10 cellular contexts compared by ENCODE assay signal in genomic region chr12:100661300-100661951, GRCh38.
A peak's percentile ranks its signal among the peaks of the same experiment; 100 is the strongest.
DNase-seq lines count a peak whose midpoint lies in the region; ATAC-seq and TF ChIP-seq lines count a peak whose summit lies in the region.
"Had no signal": no experiment of that assay in that cellular context is flagged by ENCODE, and none has a peak within 500 bp of the region (broad histone marks: within the 10 kb centered on the region; RNA-seq: fewer than 3 reads in every experiment).

No MANE protein-coding gene starts in this region.

- peaks cover 5% of the 10 kb centered on the region for H3K27me3 Mint-ChIP-seq in activated CD4-positive, alpha-beta T cell treated with anti-CD3 and anti-CD28 coated beads, Interleukin-2, amount 10 ng/mL, durations not matched to agents 24 days and 14 days
- H3K27me3 Mint-ChIP-seq in activated naive CD4-positive, alpha-beta T cell treated with anti-CD3 and anti-CD28 coated beads, Interleukin-2, amount 10 ng/mL, durations not matched to agents 7 days and 5 days, result no peaks in the 10 kb centered on the region

- intact Hi-C loops in activated CD4-positive, alpha-beta T cell treated with anti-CD3 and anti-CD28 coated beads, Interleukin-2, amount 10 ng/mL, durations not matched to agents 24 days and 14 days (cut with micrococcal nuclease), result no loop called here

- no peaks in the 10 kb centered on the region for H3K4me1 Mint-ChIP-seq in activated CD4-positive, alpha-beta T cell treated with anti-CD3 and anti-CD28 coated beads, Interleukin-2, amount 10 ng/mL, durations not matched to agents 24 days and 14 days
- no peaks in the 10 kb centered on the region for H3K4me1 Mint-ChIP-seq in stimulated activated effector memory CD8-positive, alpha-beta T cell treated with anti-CD3 and anti-CD28 coated beads, Interleukin-12 subunit alpha, Interleukin-12 subunit beta, amount 100 ng/mL, for 72 hours
- H3K4me1 Mint-ChIP-seq in activated naive CD4-positive, alpha-beta T cell treated with anti-CD3 and anti-CD28 coated beads, Interleukin-2, amount 10 ng/mL, durations not matched to agents 7 days and 5 days, result no peaks in the 10 kb centered on the region

- H3K4me3 ChIP-seq in cardiac fibroblast (replicated peaks in 1 of 2; ENCODE audit: low read depth in 2 of 2, low read length in 2 of 2), result no peak overlapping the region

- H3K36me3 Mint-ChIP-seq in activated CD4-positive, alpha-beta T cell treated with anti-CD3 and anti-CD28 coated beads, Interleukin-2, amount 10 ng/mL, durations not matched to agents 24 days and 14 days (ENCODE audit: low read depth), result no peaks in the 10 kb centered on the region
- no peaks in the 10 kb centered on the region for H3K36me3 Mint-ChIP-seq in stimulated activated effector memory CD8-positive, alpha-beta T cell treated with anti-CD3 and anti-CD28 coated beads, Interleukin-12 subunit alpha, Interleukin-12 subunit beta, amount 100 ng/mL, for 72 hours
- H3K36me3 Mint-ChIP-seq in activated naive CD4-positive, alpha-beta T cell treated with anti-CD3 and anti-CD28 coated beads, Interleukin-2, amount 10 ng/mL, durations not matched to agents 7 days and 5 days, result no peaks in the 10 kb centered on the region

- TF ChIP-seq CTCF in cardiac fibroblast (IDR thresholded peaks at IDR 0.05; ENCODE audit: low read depth, low read length), result no peak

- DNase-seq in activated CD4-positive, alpha-beta T cell treated with anti-CD3 and anti-CD28 coated beads, Interleukin-2, amount 10 ng/mL, durations not matched to agents 24 days and 14 days, result peak; percentile 31
- DNase-seq in activated CD4-positive, alpha-beta T cell treated with anti-CD3 and anti-CD28 coated beads, Interleukin-2, amount 50 U/mL, for 1 hour, result no peak
- DNase-seq in cardiac fibroblast (ENCODE audit: low read depth in 2 of 2), result peak; percentile 11 to 62
- no peak for DNase-seq in stimulated activated effector memory CD8-positive, alpha-beta T cell treated with anti-CD3 and anti-CD28 coated beads, Interleukin-12 subunit alpha, Interleukin-12 subunit beta, amount 100 ng/mL, for 72 hours (ENCODE audit: low spot score in 2 of 2)
- no peak for DNase-seq in activated CD4-positive, alpha-beta T cell treated with anti-CD3 and anti-CD28 coated beads, Interleukin-2, amount 50 U/mL, for 48 hours
- DNase-seq in 8988T, result no peak
- no peak for DNase-seq in activated naive CD4-positive, alpha-beta T cell treated with anti-CD3 and anti-CD28 coated beads, Interleukin-2, amount 10 ng/mL, durations not matched to agents 7 days and 5 days
- DNase-seq: anterior cingulate cortex, NCI-H446 had no signal

- H3K4me3 Mint-ChIP-seq in activated CD4-positive, alpha-beta T cell treated with anti-CD3 and anti-CD28 coated beads, Interleukin-2, amount 10 ng/mL, durations not matched to agents 24 days and 14 days, result no peak overlapping the region
- no peak overlapping the region for H3K4me3 Mint-ChIP-seq in stimulated activated effector memory CD8-positive, alpha-beta T cell treated with anti-CD3 and anti-CD28 coated beads, Interleukin-12 subunit alpha, Interleukin-12 subunit beta, amount 100 ng/mL, for 72 hours
- H3K4me3 Mint-ChIP-seq in activated naive CD4-positive, alpha-beta T cell treated with anti-CD3 and anti-CD28 coated beads, Interleukin-2, amount 10 ng/mL, durations not matched to agents 7 days and 5 days, result no peak overlapping the region

- H3K9me3 Mint-ChIP-seq in activated CD4-positive, alpha-beta T cell treated with anti-CD3 and anti-CD28 coated beads, Interleukin-2, amount 10 ng/mL, durations not matched to agents 24 days and 14 days, result no peaks in the 10 kb centered on the region
- peaks cover 8% of the 10 kb centered on the region for H3K9me3 Mint-ChIP-seq in stimulated activated effector memory CD8-positive, alpha-beta T cell treated with anti-CD3 and anti-CD28 coated beads, Interleukin-12 subunit alpha, Interleukin-12 subunit beta, amount 100 ng/mL, for 72 hours
- H3K9me3 Mint-ChIP-seq in activated naive CD4-positive, alpha-beta T cell treated with anti-CD3 and anti-CD28 coated beads, Interleukin-2, amount 10 ng/mL, durations not matched to agents 7 days and 5 days, result no peaks in the 10 kb centered on the region

- peak; percentile 78 for ATAC-seq in HG03378 (IDR thresholded peaks at IDR 0.05; ENCODE audit: unreplicated experiment)
- peak; percentile 28 for ATAC-seq in stimulated activated effector memory CD8-positive, alpha-beta T cell treated with anti-CD3 and anti-CD28 coated beads, Interleukin-12 subunit alpha, Interleukin-12 subunit beta, amount 100 ng/mL, for 72 hours

- no peak overlapping the region for H3K27ac Mint-ChIP-seq in activated CD4-positive, alpha-beta T cell treated with anti-CD3 and anti-CD28 coated beads, Interleukin-2, amount 10 ng/mL, durations not matched to agents 24 days and 14 days
- no peak overlapping the region for H3K27ac Mint-ChIP-seq in stimulated activated effector memory CD8-positive, alpha-beta T cell treated with anti-CD3 and anti-CD28 coated beads, Interleukin-12 subunit alpha, Interleukin-12 subunit beta, amount 100 ng/mL, for 72 hours
- no peak overlapping the region for H3K27ac Mint-ChIP-seq in activated naive CD4-positive, alpha-beta T cell treated with anti-CD3 and anti-CD28 coated beads, Interleukin-2, amount 10 ng/mL, durations not matched to agents 7 days and 5 days

- CTCF ChIA-PET in activated naive CD4-positive, alpha-beta T cell treated with anti-CD3 and anti-CD28 coated beads, Interleukin-2, amount 10 ng/mL, durations not matched to agents 7 days and 5 days (lab: Charles Lee), result interaction anchor here (0.9 kb wide), 1 partner anchor 12 kb away, joined by 3 read pairs; no protein-coding TSS in a partner anchor

Comparison
In these comparisons a context has a peak if more than half of its experiments do, and no peak if none do; other contexts are left out.
1. DNase-seq: peak in activated CD4-positive, alpha-beta T cell treated with anti-CD3 and anti-CD28 coated beads, Interleukin-2, amount 10 ng/mL, durations not matched to agents 24 days and 14 days (single experiment) and cardiac fibroblast (2 of 2); none in activated CD4-positive, alpha-beta T cell treated with anti-CD3 and anti-CD28 coated beads, Interleukin-2, amount 50 U/mL, for 1 hour (single experiment), stimulated activated effector memory CD8-positive, alpha-beta T cell treated with anti-CD3 and anti-CD28 coated beads, Interleukin-12 subunit alpha, Interleukin-12 subunit beta, amount 100 ng/mL, for 72 hours (0 of 2), activated CD4-positive, alpha-beta T cell treated with anti-CD3 and anti-CD28 coated beads, Interleukin-2, amount 50 U/mL, for 48 hours (0 of 2), 8988T (single experiment) and activated naive CD4-positive, alpha-beta T cell treated with anti-CD3 and anti-CD28 coated beads, Interleukin-2, amount 10 ng/mL, durations not matched to agents 7 days and 5 days (single experiment).